24 cellular contexts compared by ENCODE assay signal in genomic region chr4:65798498-65799127, GRCh38.
DNase-seq lines count a peak whose midpoint lies in the region; ATAC-seq, FAIRE-seq and TF ChIP-seq lines count a peak whose summit lies in the region.
"Had no signal": no experiment of that assay in that cellular context is flagged by ENCODE, and none has a peak within 500 bp of the region (broad histone marks: within the 10 kb centered on the region; RNA-seq: fewer than 3 reads in every experiment).

No MANE protein-coding gene starts in this region.

- H3K4ac ChIP-seq in mesendoderm (ENCODE audit: low read depth, low read length), result no peak overlapping the region

- H3K23ac ChIP-seq in mesendoderm (ENCODE audit: low read length), result no peak overlapping the region

- H3K9ac ChIP-seq in mesendoderm (ENCODE audit: low read length), result no peak overlapping the region

- H2BK120ac ChIP-seq in mesendoderm (ENCODE audit: low read depth, low read length), result no peak overlapping the region

- no peak overlapping the region for H2AK5ac ChIP-seq in mesendoderm (ENCODE audit: low read length)

- DNase-seq in DMS 273 (lab: John Stamatoyannopoulos, UW; ENCODE audit: unreplicated experiment), result peak; percentile 3
- DNase-seq in DMS 273 treated with DMSO at 0.1 percent for 48 hours (lab: John Stamatoyannopoulos, UW), result no peak
- peak; percentile 18 for DNase-seq in NCI-H510A (lab: John Stamatoyannopoulos, UW)
- peak; percentile 85 for DNase-seq in bronchial epithelial cell (ENCODE audit: low read depth)
- peak; percentile 50 for DNase-seq in mesendoderm
- DNase-seq in NCI-H748 treated with DMSO at 0.1 percent for 48 hours (lab: John Stamatoyannopoulos, UW), result no peak
- DNase-seq: activated CD4-positive, alpha-beta T cell treated with anti-CD3 and anti-CD28 coated beads, Interleukin-2, amount 50 U/mL, for 1 hour; activated CD8-positive, alpha-beta memory T cell treated with anti-CD3 and anti-CD28 coated beads, Interleukin-2, amount 10 ng/mL, durations not matched to agents 7 days and 5 days; activated naive CD4-positive, alpha-beta T cell treated with anti-CD3 and anti-CD28 coated beads, Interleukin-2, amount 50 U/mL, for 16 hours; amygdala; CD4-positive, CD25-positive, alpha-beta regulatory T cell; GF-D8; GOT3; KG1; naive thymus-derived CD4-positive, alpha-beta T cell; NCI-H2029; NCI-H446 treated with DMSO at 0.1 percent for 48 hours; T-helper 2 cell; upper lobe of left lung had no signal

- no peaks in the 10 kb centered on the region for H3K27me3 ChIP-seq in bronchial epithelial cell (ENCODE audit: control insufficient read depth, insufficient read depth, low read length)
- H3K27me3 ChIP-seq in mesendoderm (ENCODE audit: insufficient read depth, low read length, poor library complexity), result no peaks in the 10 kb centered on the region
- H3K27me3 ChIP-seq: upper lobe of left lung had no signal

- no peaks in the 10 kb centered on the region for H3K4me1 ChIP-seq in mesendoderm (ENCODE audit: control insufficient read depth, low read depth, low read length)
- H3K4me1 ChIP-seq: upper lobe of left lung had no signal

- no peak overlapping the region for H2BK15ac ChIP-seq in mesendoderm (replicated peaks; ENCODE audit: low read depth)

- FAIRE-seq in bronchial epithelial cell (lab: Jason Lieb, UNC), result no peak
- FAIRE-seq: endometrium had no signal

- no peak overlapping the region for H3K4me2 ChIP-seq in mesendoderm (ENCODE audit: low read length)

- WGBS in mesendoderm (ENCODE audit: extremely low coverage, insufficient coverage, low lambda C conversion rate), result no CpG with 5 or more reads among the region's 2 CpGs

- H3K79me2 ChIP-seq in mesendoderm (ENCODE audit: control insufficient read depth, insufficient read depth, low read length), result no peaks in the 10 kb centered on the region

- no peak overlapping the region for H3K18ac ChIP-seq in mesendoderm (ENCODE audit: low read length)

- no peak overlapping the region for H3K27ac ChIP-seq in mesendoderm (ENCODE audit: low read depth, low read length)
- H3K27ac ChIP-seq: 22Rv1, SK-N-MC, upper lobe of left lung had no signal

- no peaks in the 10 kb centered on the region for H3K79me1 ChIP-seq in mesendoderm (ENCODE audit: low read length)

- H3K56ac ChIP-seq in mesendoderm (ENCODE audit: low read length), result no peak overlapping the region

- H2BK5ac ChIP-seq in mesendoderm (ENCODE audit: low read length), result no peak overlapping the region

- H4K5ac ChIP-seq in mesendoderm (ENCODE audit: low read length), result no peak overlapping the region

- H3K36me3 ChIP-seq in bronchial epithelial cell (ENCODE audit: control insufficient read depth, insufficient read depth, low read length), result no peaks in the 10 kb centered on the region
- H3K36me3 ChIP-seq in mesendoderm (ENCODE audit: control insufficient read depth, insufficient read depth, low read length), result no peaks in the 10 kb centered on the region
- H3K36me3 ChIP-seq: upper lobe of left lung had no signal

- ATAC-seq in HG03175 (IDR thresholded peaks at IDR 0.05; ENCODE audit: unreplicated experiment) (no peak), HG02623 (IDR thresholded peaks at IDR 0.05; ENCODE audit: unreplicated experiment) (no peak)
- ATAC-seq: activated CD8-positive, alpha-beta memory T cell treated with anti-CD3 and anti-CD28 coated beads, Interleukin-2, amount 10 ng/mL, durations not matched to agents 7 days and 5 days; naive thymus-derived CD4-positive, alpha-beta T cell had no signal

- no peak overlapping the region for H4K8ac ChIP-seq in mesendoderm (ENCODE audit: low read depth, low read length)

- H3K4me3 ChIP-seq in bronchial epithelial cell (ENCODE audit: low read depth, low read length) (no peak overlapping the region), mesendoderm (ENCODE audit: low read length) (no peak overlapping the region)
- H3K4me3 ChIP-seq: SK-N-MC, upper lobe of left lung had no signal

- no peak for TF ChIP-seq CTCF in bronchial epithelial cell (IDR thresholded peaks at IDR 0.05; ENCODE audit: insufficient read depth, low read length, severe bottlenecking)

Comparison
In these comparisons a context has a peak if more than half of its experiments do, and no peak if none do; other contexts are left out.
1. DNase-seq: peak in DMS 273 (single experiment), NCI-H510A (single experiment), bronchial epithelial cell (single experiment) and mesendoderm (single experiment); none in DMS 273 treated with DMSO at 0.1 percent for 48 hours (single experiment) and NCI-H748 treated with DMSO at 0.1 percent for 48 hours (single experiment).